ENCODE assay signal across 8 cellular contexts in the genomic region with DNA sequence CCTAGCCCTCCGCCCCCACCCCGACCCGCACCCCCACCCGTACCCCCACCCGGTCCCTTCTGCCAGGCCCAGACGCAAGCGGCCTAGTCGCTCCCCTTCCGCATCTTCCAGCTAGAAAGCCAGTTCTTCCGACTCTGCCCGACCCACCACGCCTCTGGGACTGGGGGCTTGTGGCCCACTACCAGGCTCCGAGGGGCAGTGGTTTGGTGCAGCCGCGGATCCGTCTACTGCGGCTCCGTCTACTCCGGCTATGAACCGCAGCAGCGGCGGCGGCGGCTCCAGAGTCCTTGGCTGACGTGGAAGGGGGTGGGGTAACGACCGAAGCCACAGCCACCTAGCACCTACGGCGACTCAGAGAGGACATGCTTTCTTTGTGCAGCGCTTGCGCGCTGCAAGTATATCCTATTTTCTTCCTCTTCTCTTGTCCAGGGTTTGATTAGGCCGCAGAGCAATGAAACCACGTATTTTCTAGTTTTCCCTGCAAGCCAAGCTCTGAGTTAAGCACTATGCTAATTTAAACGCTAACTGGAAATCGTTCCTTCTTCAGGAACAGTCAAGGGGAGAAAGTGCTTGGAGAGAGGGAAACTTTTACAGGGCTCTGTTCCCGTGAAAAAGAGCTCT. TPM values are rescaled to one million over a fixed set of nuclear protein-coding genes. Genes with fewer than 3 reads are reported as not detected.
DNase-seq lines count a peak whose midpoint lies in the region; ATAC-seq and TF ChIP-seq lines count a peak whose summit lies in the region.

Gene COPB1 (minus strand): TSS at position 252 of the 621 bp plus-strand sequence. CDS start 883 bp downstream, outside the sequence.

- H3K27me3 Mint-ChIP-seq in chondrocyte (ENCODE audit: low read depth): no peaks in the 10 kb centered on the region

- DNase-seq in AG20443 (ENCODE audit: low spot score) (peak; percentile 95), NCI-H510A (lab: John Stamatoyannopoulos, UW) (peak; percentile 79), chondrocyte (ENCODE audit: low spot score) (peak; percentile 96), kidney tubule cell (ENCODE audit: low spot score) (peak; percentile 94)
- DNase-seq in activated CD4-positive, alpha-beta T cell treated with anti-CD3 and anti-CD28 coated beads for 1 hour: peak; percentile 85
- peak; percentile 71 to 88 (median 84) for DNase-seq in stimulated activated CD4-positive, alpha-beta T cell treated with anti-CD3 and anti-CD28 coated beads, Interleukin-1b, Interleukin-23, amount 100 ng/mL, for 24 hours (ENCODE audit: low read depth in 4 of 4, low spot score in 1 of 4)

- H3K4me1 Mint-ChIP-seq in chondrocyte (ENCODE audit: low read depth): peaks cover 58% of the 10 kb centered on the region

- TF ChIP-seq POLR2A in GM19099 (IDR thresholded peaks at IDR 0.05; ENCODE audit: extremely low read depth, insufficient read length, low read depth): peak; percentile 94

- peaks cover 5% of the 10 kb centered on the region for H3K9me3 Mint-ChIP-seq in chondrocyte (ENCODE audit: low read depth)

- TF ChIP-seq CTCF in chondrocyte (IDR thresholded peaks at IDR 0.05): peak; percentile 9

- peak within 1 kb of the TSS; percentile 98 for H3K4me3 Mint-ChIP-seq in chondrocyte (ENCODE audit: unreplicated experiment)

- ATAC-seq in HG03432 (IDR thresholded peaks at IDR 0.05; ENCODE audit: unreplicated experiment): peak; percentile 94

- peaks cover 32% of the 10 kb centered on the region for H3K36me3 Mint-ChIP-seq in chondrocyte (ENCODE audit: low read depth)

- H3K27ac Mint-ChIP-seq in chondrocyte (ENCODE audit: unreplicated experiment): peak within 1 kb of the TSS; percentile 99

RNA-seq across cellular contexts. Expression of gene COPB1, which starts in this region (rescaled TPM):
- total RNA-seq in chondrocyte: 168 to 194 TPM (median 170 TPM) in 3 replicates

Comparison
In these comparisons a context has a peak if more than half of its experiments do, and no peak if none do; other contexts are left out.
1. Peak in every context shown above with its lines: DNase-seq and ATAC-seq.